Comparison of ENCODE assay signal across 1 cellular context in the genomic region with DNA sequence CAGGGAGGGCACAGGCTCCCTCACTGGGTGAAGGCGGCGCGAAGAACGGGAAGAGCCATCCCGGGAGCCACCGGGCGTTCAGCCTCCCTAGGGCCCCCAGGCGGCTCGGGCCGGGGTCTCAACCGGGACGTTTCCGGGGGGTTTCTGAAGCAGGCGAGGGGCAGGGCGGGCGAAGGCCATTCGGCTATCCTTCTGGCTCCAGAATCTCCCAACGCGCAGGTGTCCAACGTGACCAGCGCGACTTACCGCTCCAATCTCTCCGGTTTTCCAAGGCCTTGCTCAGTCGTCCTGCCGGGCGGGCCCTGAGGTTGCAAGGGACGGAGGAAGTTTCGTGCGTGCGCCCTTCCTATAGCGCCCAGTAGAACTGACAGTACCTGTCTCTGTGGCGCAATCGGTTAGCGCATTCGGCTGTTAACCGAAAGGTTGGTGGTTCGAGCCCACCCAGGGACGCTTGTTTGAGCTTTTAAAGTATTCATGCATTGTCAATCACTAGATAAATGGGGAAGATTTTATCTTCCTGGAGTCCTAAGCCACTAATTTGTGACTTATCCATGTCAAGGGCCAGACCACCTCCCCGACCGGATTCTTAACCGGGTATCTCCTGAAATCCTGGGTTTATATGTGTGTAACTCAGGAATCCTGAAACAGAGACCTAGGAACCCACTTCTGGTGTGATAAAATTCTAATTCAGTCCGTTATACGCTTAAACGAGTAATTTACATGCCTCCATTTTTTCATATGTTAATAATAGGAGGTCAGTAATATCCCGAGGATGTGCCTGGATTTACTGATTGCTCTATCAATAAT.
TF ChIP-seq lines count a peak whose summit lies in the region.

No MANE protein-coding gene starts in this region.

TF ChIP-seq in GM12878, 131 proteins besides CTCF, POLR2A, EP300 and RAD21:
- TF ChIP-seq ZNF24 (IDR thresholded peaks at IDR 0.05), result peak; percentile 72
- peak; percentile 25; the same call in 1 of the 2 replicates for TF ChIP-seq IKZF1 (conservative IDR thresholded peaks at IDR 0.05)
- TF ChIP-seq RUNX3 (IDR thresholded peaks at IDR 0.05; ENCODE audit: low read length), result 0 out of 2 replicates have a peak, but pooled peaks have one; percentile 23
- TF ChIP-seq IKZF2 (IDR thresholded peaks at IDR 0.05), result peak in 1 of 2 experiments; percentile 66; a peak in 2 of 4 replicates
- peak; percentile 81 for TF ChIP-seq SREBF2 (IDR thresholded peaks at IDR 0.05; ENCODE audit: low read length)
- TF ChIP-seq EED (IDR thresholded peaks at IDR 0.05; ENCODE audit: low read depth), result peak; percentile 22; the same call in 1 of the 2 replicates
